ENCODE assay signal across 24 cellular contexts in the genomic region with DNA sequence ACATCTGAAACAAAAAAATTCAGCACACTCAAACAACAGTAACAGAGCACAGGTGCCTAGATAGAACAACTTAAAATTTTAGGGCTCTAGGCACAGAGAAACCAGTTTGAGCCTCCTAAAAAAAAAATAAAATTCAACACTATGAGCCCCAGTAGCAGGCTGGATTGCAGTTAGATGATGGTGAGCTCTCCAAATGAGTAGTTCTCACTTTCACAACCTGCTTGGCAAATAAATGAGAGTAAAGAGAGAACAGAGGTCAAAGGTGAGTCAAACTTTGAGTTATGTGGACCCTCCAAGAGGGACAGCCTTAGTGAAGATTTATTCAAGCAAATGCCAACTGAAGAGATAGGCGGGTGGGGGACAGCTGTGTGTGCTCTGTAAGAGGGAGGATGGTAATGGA. TPM values are rescaled to one million over a fixed set of nuclear protein-coding genes. Genes with fewer than 3 reads are reported as not detected.
DNase-seq lines count a peak whose midpoint lies in the region; ATAC-seq and TF ChIP-seq lines count a peak whose summit lies in the region.
"Had no signal": no experiment of that assay in that cellular context is flagged by ENCODE, and none has a peak within 500 bp of the region (broad histone marks: within the 10 kb centered on the region; RNA-seq: fewer than 3 reads in every experiment).

No MANE protein-coding gene starts in this region.

- H3K36me3 ChIP-seq in OCI-LY3 (replicated peaks; ENCODE audit: low read depth, low read length) (peaks cover 40% of the 10 kb centered on the region), vagina (no peaks in the 10 kb centered on the region)
- H3K36me3 ChIP-seq: cardiac muscle cell, neutrophil, right lobe of liver, upper lobe of right lung had no signal

- no peaks in the 10 kb centered on the region for H3K27me3 ChIP-seq in OCI-LY3 (ENCODE audit: low read depth, low read length)
- no peaks in the 10 kb centered on the region for H3K27me3 ChIP-seq in vagina
- no peaks in the 10 kb centered on the region for H3K27me3 ChIP-seq in dorsolateral prefrontal cortex
- H3K27me3 ChIP-seq: cardiac muscle cell, right lobe of liver, upper lobe of right lung had no signal

- peaks cover 65% of the 10 kb centered on the region for H3K36me3 Mint-ChIP-seq in activated CD8-positive, alpha-beta T cell treated with anti-CD3 and anti-CD28 coated beads for 36 hours (ENCODE audit: low read depth)
- H3K36me3 Mint-ChIP-seq in activated CD8-positive, alpha-beta T cell treated with anti-CD3 and anti-CD28 coated beads, Interleukin-2, amount 10 ng/mL, durations not matched to agents 7 days and 5 days (ENCODE audit: low read depth) = peaks cover 8% of the 10 kb centered on the region

- no peaks in the 10 kb centered on the region for H3K9me3 Mint-ChIP-seq in activated CD8-positive, alpha-beta T cell treated with anti-CD3 and anti-CD28 coated beads for 36 hours
- no peaks in the 10 kb centered on the region for H3K9me3 Mint-ChIP-seq in activated CD8-positive, alpha-beta T cell treated with anti-CD3 and anti-CD28 coated beads, Interleukin-2, amount 10 ng/mL, durations not matched to agents 7 days and 5 days (ENCODE audit: insufficient read depth)
- H3K9me3 Mint-ChIP-seq in stimulated activated naive CD8-positive, alpha-beta T cell treated with anti-CD3 and anti-CD28 coated beads, Interleukin-15, amount 100 ng/mL, for 72 hours = no peaks in the 10 kb centered on the region
- H3K9me3 Mint-ChIP-seq: activated naive CD4-positive, alpha-beta T cell treated with anti-CD3 and anti-CD28 coated beads, Interleukin-2, amount 50 U/mL, for 24 hours had no signal

- H3K79me2 ChIP-seq in OCI-LY3 (ENCODE audit: low read length) = peaks cover 92% of the 10 kb centered on the region

- intact Hi-C loops in activated CD8-positive, alpha-beta T cell treated with anti-CD3 and anti-CD28 coated beads for 36 hours (cut with micrococcal nuclease) = no loop called here
- intact Hi-C loops in vagina (cut with DNase I) = no loop called here
- intact Hi-C loops in dorsolateral prefrontal cortex (cut with DNase I) = no loop called here

- peak overlapping the region; percentile 96 for H3K4me2 ChIP-seq in OCI-LY3 (ENCODE audit: low read length)

- no peak for DNase-seq in activated CD8-positive, alpha-beta T cell treated with anti-CD3 and anti-CD28 coated beads for 36 hours
- DNase-seq in activated CD8-positive, alpha-beta T cell treated with anti-CD3 and anti-CD28 coated beads, Interleukin-2, amount 10 ng/mL, durations not matched to agents 7 days and 5 days = no peak
- DNase-seq in stimulated activated naive CD8-positive, alpha-beta T cell treated with anti-CD3 and anti-CD28 coated beads, Interleukin-15, amount 100 ng/mL, for 72 hours = no peak
- DNase-seq in vagina (ENCODE audit: extremely low spot score in 2 of 2) = no peak
- DNase-seq in Ammon's horn (ENCODE audit: low spot score) = no peak
- no peak for DNase-seq in dorsolateral prefrontal cortex
- DNase-seq: activated CD8-positive, alpha-beta memory T cell treated with anti-CD3 and anti-CD28 coated beads, Interleukin-2, amount 10 ng/mL, durations not matched to agents 7 days and 5 days; CD8-positive, alpha-beta memory T cell; KG1; NCI-H1436 treated with DMSO at 0.1 percent for 48 hours; NCI-H446 treated with DMSO at 0.1 percent for 48 hours; OCI-M1; right lobe of liver; stimulated activated CD4-positive, alpha-beta T cell treated with anti-CD3 and anti-CD28 coated beads, Interleukin-4, amount 100 ng/mL, for 1 hour; upper lobe of right lung had no signal

- H3K27ac ChIP-seq in OCI-LY3 (ENCODE audit: low read length) = peak overlapping the region; percentile 77
- H3K27ac ChIP-seq in vagina = no peak overlapping the region
- H3K27ac ChIP-seq in dorsolateral prefrontal cortex = peak overlapping the region in 10 of 59 donors; percentile 4 to 93 (median 40)
- H3K27ac ChIP-seq: cardiac muscle cell, neutrophil, right lobe of liver, upper lobe of right lung, VCaP had no signal

- H3K4me3 ChIP-seq in OCI-LY3 (ENCODE audit: low read length) (peak overlapping the region; percentile 99), vagina (no peak overlapping the region), dorsolateral prefrontal cortex (peak overlapping the region in 29 of 59 donors; percentile 3 to 97 (median 78))
- H3K4me3 ChIP-seq: cardiac muscle cell, lung, right lobe of liver, upper lobe of right lung had no signal

- POLR2A ChIA-PET in activated CD8-positive, alpha-beta T cell treated with anti-CD3 and anti-CD28 coated beads for 36 hours (lab: Charles Lee) = interaction anchor here (1.1 to 1.6 kb wide), 2 partner anchors 17 to 20 kb away, joined by 4 read pairs; no protein-coding TSS in a partner anchor
- POLR2A ChIA-PET in activated CD8-positive, alpha-beta T cell treated with anti-CD3 and anti-CD28 coated beads, Interleukin-2, amount 10 ng/mL, durations not matched to agents 7 days and 5 days (lab: Charles Lee) = no interaction called here

- peak overlapping the region; percentile 97; the same call in 1 of the 2 replicates for H3K9ac ChIP-seq in OCI-LY3 (ENCODE audit: low read length)

- no peak for TF ChIP-seq CTCF in activated CD8-positive, alpha-beta T cell treated with anti-CD3 and anti-CD28 coated beads for 36 hours (IDR thresholded peaks at IDR 0.05)
- TF ChIP-seq CTCF in OCI-LY3 (IDR thresholded peaks at IDR 0.05; ENCODE audit: low read depth, low read length) (no peak), vagina (IDR thresholded peaks at IDR 0.05) (no peak), dorsolateral prefrontal cortex (IDR thresholded peaks at IDR 0.05 in 54 of 56, conservative IDR thresholded peaks at IDR 0.05 in 2 of 56; ENCODE audit: low read depth in 1 of 56, partially characterized antibody in 56 of 56) (no peak)

- H3K4me1 ChIP-seq in OCI-LY3 (ENCODE audit: low read length) = peaks cover 81% of the 10 kb centered on the region
- peaks cover 37% of the 10 kb centered on the region for H3K4me1 ChIP-seq in vagina

- CTCF ChIA-PET in activated CD8-positive, alpha-beta T cell treated with anti-CD3 and anti-CD28 coated beads for 36 hours (lab: Charles Lee) = no interaction called here
- CTCF ChIA-PET in activated CD8-positive, alpha-beta T cell treated with anti-CD3 and anti-CD28 coated beads, Interleukin-2, amount 10 ng/mL, durations not matched to agents 7 days and 5 days (lab: Charles Lee) = interaction anchor here (0.6 kb wide), 1 partner anchor 46 kb away, joined by 3 read pairs; no protein-coding TSS in a partner anchor

- peaks cover 2% of the 10 kb centered on the region for H3K27me3 Mint-ChIP-seq in activated CD8-positive, alpha-beta T cell treated with anti-CD3 and anti-CD28 coated beads for 36 hours
- H3K27me3 Mint-ChIP-seq in activated CD8-positive, alpha-beta T cell treated with anti-CD3 and anti-CD28 coated beads, Interleukin-2, amount 10 ng/mL, durations not matched to agents 7 days and 5 days (ENCODE audit: low read depth) = peaks cover 5% of the 10 kb centered on the region
- no peaks in the 10 kb centered on the region for H3K27me3 Mint-ChIP-seq in stimulated activated naive CD8-positive, alpha-beta T cell treated with anti-CD3 and anti-CD28 coated beads, Interleukin-15, amount 100 ng/mL, for 72 hours
- H3K27me3 Mint-ChIP-seq: activated naive CD4-positive, alpha-beta T cell treated with anti-CD3 and anti-CD28 coated beads, Interleukin-2, amount 50 U/mL, for 24 hours had no signal

- H3K4me1 Mint-ChIP-seq in activated CD8-positive, alpha-beta T cell treated with anti-CD3 and anti-CD28 coated beads for 36 hours (ENCODE audit: low read depth) = peaks cover 47% of the 10 kb centered on the region
- peaks cover 15% of the 10 kb centered on the region for H3K4me1 Mint-ChIP-seq in activated CD8-positive, alpha-beta T cell treated with anti-CD3 and anti-CD28 coated beads, Interleukin-2, amount 10 ng/mL, durations not matched to agents 7 days and 5 days (ENCODE audit: low read depth)
- H3K4me1 Mint-ChIP-seq in stimulated activated naive CD8-positive, alpha-beta T cell treated with anti-CD3 and anti-CD28 coated beads, Interleukin-15, amount 100 ng/mL, for 72 hours = peaks cover 78% of the 10 kb centered on the region

- peak overlapping the region; percentile 58 for H3K4me3 Mint-ChIP-seq in activated CD8-positive, alpha-beta T cell treated with anti-CD3 and anti-CD28 coated beads for 36 hours
- no peak overlapping the region for H3K4me3 Mint-ChIP-seq in activated CD8-positive, alpha-beta T cell treated with anti-CD3 and anti-CD28 coated beads, Interleukin-2, amount 10 ng/mL, durations not matched to agents 7 days and 5 days
- peak overlapping the region; percentile 31 to 61 for H3K4me3 Mint-ChIP-seq in stimulated activated naive CD8-positive, alpha-beta T cell treated with anti-CD3 and anti-CD28 coated beads, Interleukin-15, amount 100 ng/mL, for 72 hours
- H3K4me3 Mint-ChIP-seq: activated CD8-positive, alpha-beta memory T cell treated with anti-CD3 and anti-CD28 coated beads, Interleukin-2, amount 10 ng/mL, durations not matched to agents 7 days and 5 days; activated naive CD4-positive, alpha-beta T cell treated with anti-CD3 and anti-CD28 coated beads, Interleukin-2, amount 50 U/mL, for 24 hours had no signal

- H3K9me3 ChIP-seq in OCI-LY3 (ENCODE audit: insufficient read depth, low read length) (no peaks in the 10 kb centered on the region), vagina (no peaks in the 10 kb centered on the region)
- H3K9me3 ChIP-seq: neutrophil, right lobe of liver, upper lobe of right lung had no signal

- TF ChIP-seq POLR2A in vagina (IDR thresholded peaks at IDR 0.05) = no peak

- H3K27ac Mint-ChIP-seq in activated CD8-positive, alpha-beta T cell treated with anti-CD3 and anti-CD28 coated beads for 36 hours = peak overlapping the region; percentile 47
- no peak overlapping the region for H3K27ac Mint-ChIP-seq in activated CD8-positive, alpha-beta T cell treated with anti-CD3 and anti-CD28 coated beads, Interleukin-2, amount 10 ng/mL, durations not matched to agents 7 days and 5 days
- H3K27ac Mint-ChIP-seq in stimulated activated naive CD8-positive, alpha-beta T cell treated with anti-CD3 and anti-CD28 coated beads, Interleukin-15, amount 100 ng/mL, for 72 hours = peak overlapping the region in 1 of 2 donors; percentile 63
- H3K27ac Mint-ChIP-seq: activated CD8-positive, alpha-beta memory T cell treated with anti-CD3 and anti-CD28 coated beads, Interleukin-2, amount 10 ng/mL, durations not matched to agents 7 days and 5 days; activated naive CD4-positive, alpha-beta T cell treated with anti-CD3 and anti-CD28 coated beads, Interleukin-2, amount 50 U/mL, for 24 hours had no signal

- ATAC-seq in activated CD8-positive, alpha-beta T cell treated with anti-CD3 and anti-CD28 coated beads for 36 hours = peak; percentile 37
- no peak for ATAC-seq in activated CD8-positive, alpha-beta T cell treated with anti-CD3 and anti-CD28 coated beads, Interleukin-2, amount 10 ng/mL, durations not matched to agents 7 days and 5 days
- ATAC-seq in HG02759 (IDR thresholded peaks at IDR 0.05; ENCODE audit: unreplicated experiment) = peak; percentile 57
- peak; percentile 55 for ATAC-seq in stimulated activated naive CD8-positive, alpha-beta T cell treated with anti-CD3 and anti-CD28 coated beads, Interleukin-15, amount 100 ng/mL, for 72 hours
- ATAC-seq: activated CD8-positive, alpha-beta memory T cell treated with anti-CD3 and anti-CD28 coated beads, Interleukin-2, amount 10 ng/mL, durations not matched to agents 7 days and 5 days; HCT116; right lobe of liver; SK-N-SH treated with all-trans-retinoic acid at 6 μM for 48 hours; upper lobe of right lung had no signal

- H2AFZ ChIP-seq in OCI-LY3 (ENCODE audit: low read depth, low read length) = no peak overlapping the region

- peaks cover 25% of the 10 kb centered on the region for H4K20me1 ChIP-seq in OCI-LY3 (ENCODE audit: insufficient read depth, low read length)

RNA-seq across cellular contexts. Expression of gene BEND5, which starts 3.6 kb away (rescaled TPM):
- total RNA-seq in activated CD8-positive, alpha-beta T cell treated with anti-CD3 and anti-CD28 coated beads for 36 hours = 10 to 100 TPM; 62.6 to 73.6 TPM
- 1 to 10 TPM; 6.3 to 6.7 TPM for total RNA-seq in activated CD8-positive, alpha-beta T cell treated with anti-CD3 and anti-CD28 coated beads, Interleukin-2, amount 10 ng/mL, durations not matched to agents 7 days and 5 days
- total RNA-seq in vagina (8.6 TPM), dorsolateral prefrontal cortex (10 to 100 TPM; 12.5 to 53.8 (median 28.3) TPM)
